18 cellular contexts compared by ENCODE assay signal in the genomic region with DNA sequence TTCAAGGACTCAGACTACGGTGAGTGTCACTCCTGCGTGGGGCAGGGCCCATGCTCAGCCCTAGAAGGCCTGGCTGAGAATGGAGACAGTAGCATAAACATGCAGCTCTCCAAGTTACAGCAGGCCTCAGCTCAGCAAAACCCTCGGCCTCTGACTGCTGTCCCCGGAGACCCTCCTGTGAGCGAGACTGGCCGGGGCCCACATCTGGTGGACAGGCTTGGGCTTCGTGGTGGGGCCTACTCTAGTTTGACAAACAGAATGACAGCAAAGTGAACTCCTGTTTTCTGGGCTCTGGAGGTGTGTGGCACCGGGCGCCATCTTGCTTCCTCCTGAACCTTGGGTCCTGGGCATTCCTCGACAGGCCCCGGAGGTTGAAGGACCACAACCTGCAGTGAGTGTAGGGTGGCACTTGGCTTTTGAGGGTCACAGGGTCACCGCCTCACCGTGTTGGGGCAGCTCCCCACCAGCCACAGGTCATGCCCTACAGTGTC.
DNase-seq lines count a peak whose midpoint lies in the region; ATAC-seq and TF ChIP-seq lines count a peak whose summit lies in the region.
"Had no signal": no experiment of that assay in that cellular context is flagged by ENCODE, and none has a peak within 500 bp of the region (broad histone marks: within the 10 kb centered on the region; RNA-seq: fewer than 3 reads in every experiment).

No MANE protein-coding gene starts in this region.

- H3K27ac Mint-ChIP-seq in activated CD4-positive, alpha-beta memory T cell treated with anti-CD3 and anti-CD28 coated beads, Interleukin-2, amount 10 ng/mL, durations not matched to agents 7 days and 5 days: no peak overlapping the region
- H3K27ac Mint-ChIP-seq in neural progenitor cell: no peak overlapping the region

- H4K20me1 ChIP-seq in neural progenitor cell (ENCODE audit: low read depth): no peaks in the 10 kb centered on the region

- no peaks in the 10 kb centered on the region for H3K9me3 Mint-ChIP-seq in activated CD4-positive, alpha-beta memory T cell treated with anti-CD3 and anti-CD28 coated beads, Interleukin-2, amount 10 ng/mL, durations not matched to agents 7 days and 5 days
- H3K9me3 Mint-ChIP-seq in neural progenitor cell: no peaks in the 10 kb centered on the region

- H3K79me2 ChIP-seq in neural progenitor cell (ENCODE audit: low read depth): no peaks in the 10 kb centered on the region

- no peak overlapping the region for H3K4me3 ChIP-seq in tibial artery
- H3K4me3 ChIP-seq in neural progenitor cell: no peak overlapping the region
- H3K4me3 ChIP-seq: smooth muscle cell had no signal

- H3K9ac ChIP-seq in neural progenitor cell: no peak overlapping the region

- no peaks in the 10 kb centered on the region for H3K4me1 Mint-ChIP-seq in activated CD4-positive, alpha-beta memory T cell treated with anti-CD3 and anti-CD28 coated beads, Interleukin-2, amount 10 ng/mL, durations not matched to agents 7 days and 5 days
- peaks cover under 1% of the 10 kb centered on the region for H3K4me1 Mint-ChIP-seq in neural progenitor cell

- peak; percentile 2 for DNase-seq in activated gamma-delta T cell treated with Interleukin-2 at 50 U/mL for 16 hours
- DNase-seq in activated gamma-delta T cell (lab: John Stamatoyannopoulos, UW): no peak
- DNase-seq in activated CD4-positive, alpha-beta memory T cell treated with anti-CD3 and anti-CD28 coated beads, Interleukin-2, amount 10 ng/mL, durations not matched to agents 7 days and 5 days: peak; percentile 13
- DNase-seq in islet precursor cell: peak; percentile 46
- peak; percentile 18 to 60 for DNase-seq in tibial artery
- DNase-seq in neural progenitor cell (ENCODE audit: low spot score): no peak
- DNase-seq in A172 (ENCODE audit: low spot score): no peak
- DNase-seq: activated CD4-positive, CD25-positive, alpha-beta regulatory T cell; amniotic stem cell; KG1; midbrain; NCI-H2171 treated with DMSO at 0.1 percent for 48 hours; occipital lobe; stimulated activated naive CD4-positive, alpha-beta T cell treated with Interleukin-2 at 50 U/mL for 16 hours had no signal

- no peak overlapping the region for H3K27ac ChIP-seq in tibial artery
- no peak overlapping the region for H3K27ac ChIP-seq in neural progenitor cell
- H3K27ac ChIP-seq: epithelial cell of prostate, HL-60 had no signal

- H3F3A ChIP-seq in neural progenitor cell (ENCODE audit: low read depth): no peaks in the 10 kb centered on the region

- intact Hi-C loops in tibial artery (cut with DNase I; ENCODE audit: low total_unique reads): no loop called here

- POLR2A ChIA-PET in activated CD4-positive, alpha-beta memory T cell treated with anti-CD3 and anti-CD28 coated beads, Interleukin-2, amount 10 ng/mL, durations not matched to agents 7 days and 5 days (lab: Charles Lee): no interaction called here

- H3K4me3 Mint-ChIP-seq in activated CD4-positive, alpha-beta memory T cell treated with anti-CD3 and anti-CD28 coated beads, Interleukin-2, amount 10 ng/mL, durations not matched to agents 7 days and 5 days: no peak overlapping the region
- no peak overlapping the region for H3K4me3 Mint-ChIP-seq in neural progenitor cell

- H3K4me2 ChIP-seq in neural progenitor cell: no peak overlapping the region
- H3K4me2 ChIP-seq: smooth muscle cell had no signal

- peaks cover 15 to 65% (median 50%) of the 10 kb centered on the region in 3 donors for H3K36me3 ChIP-seq in tibial artery
- no peaks in the 10 kb centered on the region for H3K36me3 ChIP-seq in neural progenitor cell

- CTCF ChIA-PET in activated CD4-positive, alpha-beta memory T cell treated with anti-CD3 and anti-CD28 coated beads, Interleukin-2, amount 10 ng/mL, durations not matched to agents 7 days and 5 days (lab: Charles Lee): no interaction called here

- no peak for ATAC-seq in GM18511 (IDR thresholded peaks at IDR 0.05; ENCODE audit: unreplicated experiment)

- H3K9me3 ChIP-seq in tibial artery: no peaks in the 10 kb centered on the region
- no peaks in the 10 kb centered on the region for H3K9me3 ChIP-seq in neural progenitor cell (ENCODE audit: low read depth)

- H2AFZ ChIP-seq in neural progenitor cell (replicated peaks): no peak overlapping the region

- H3K27me3 ChIP-seq in tibial artery (no peaks in the 10 kb centered on the region), neural progenitor cell (no peaks in the 10 kb centered on the region)

- H3K4me1 ChIP-seq in tibial artery: no peaks in the 10 kb centered on the region
- H3K4me1 ChIP-seq in neural progenitor cell: peaks cover under 1% of the 10 kb centered on the region

- TF ChIP-seq CTCF in tibial artery (IDR thresholded peaks at IDR 0.05) (no peak), neural progenitor cell (IDR thresholded peaks at IDR 0.05) (no peak)

- peaks cover 14% of the 10 kb centered on the region for H3K36me3 Mint-ChIP-seq in activated CD4-positive, alpha-beta memory T cell treated with anti-CD3 and anti-CD28 coated beads, Interleukin-2, amount 10 ng/mL, durations not matched to agents 7 days and 5 days (ENCODE audit: low read depth)
- peaks cover 4% of the 10 kb centered on the region for H3K36me3 Mint-ChIP-seq in neural progenitor cell

- no peaks in the 10 kb centered on the region for H3K27me3 Mint-ChIP-seq in activated CD4-positive, alpha-beta memory T cell treated with anti-CD3 and anti-CD28 coated beads, Interleukin-2, amount 10 ng/mL, durations not matched to agents 7 days and 5 days
- H3K27me3 Mint-ChIP-seq in neural progenitor cell (ENCODE audit: insufficient read depth, low read depth): peaks cover 9% of the 10 kb centered on the region

Comparison
In these comparisons a context has a peak if more than half of its experiments do, and no peak if none do; other contexts are left out.
1. DNase-seq: peak in activated gamma-delta T cell treated with Interleukin-2 at 50 U/mL for 16 hours (single experiment), activated CD4-positive, alpha-beta memory T cell treated with anti-CD3 and anti-CD28 coated beads, Interleukin-2, amount 10 ng/mL, durations not matched to agents 7 days and 5 days (single experiment), islet precursor cell (single experiment) and tibial artery (2 of 2); none in activated gamma-delta T cell (single experiment), neural progenitor cell (single experiment) and A172 (single experiment).